Comparison of ENCODE assay signal across 12 cellular contexts in the genomic region with DNA sequence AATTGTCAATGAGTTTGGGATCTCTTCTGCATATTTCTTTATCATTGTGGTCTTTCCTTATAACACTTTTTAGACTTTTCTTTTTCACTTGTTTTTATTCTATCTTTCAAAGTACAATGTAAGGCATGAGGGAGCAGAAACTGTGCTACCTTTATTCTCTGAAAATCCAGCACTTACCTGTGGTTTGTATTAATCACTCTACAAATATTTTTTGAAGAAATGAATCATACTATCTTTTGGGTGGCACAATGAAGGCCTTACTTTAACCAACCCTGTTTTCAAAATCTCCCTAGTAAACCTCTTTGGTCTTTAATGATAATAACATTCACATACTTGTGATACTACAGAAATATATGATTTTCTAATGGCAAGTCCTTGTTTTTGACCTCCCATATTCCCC. TPM values are rescaled to one million over a fixed set of nuclear protein-coding genes. Genes with fewer than 3 reads are reported as not detected.
"Had no signal": no experiment of that assay in that cellular context is flagged by ENCODE, and none has a peak within 500 bp of the region (broad histone marks: within the 10 kb centered on the region; RNA-seq: fewer than 3 reads in every experiment).

No MANE protein-coding gene starts in this region.

RNA-seq across cellular contexts. Expression of a gene that starts 2.9 kb away (rescaled TPM):
- total RNA-seq: activated CD4-positive, alpha-beta T cell treated with anti-CD3 and anti-CD28 coated beads, Interleukin-2, amount 10 ng/mL, durations not matched to agents 24 days and 14 days; activated CD8-positive, alpha-beta memory T cell treated with anti-CD3 and anti-CD28 coated beads for 36 hours; activated CD8-positive, alpha-beta T cell treated with anti-CD3 and anti-CD28 coated beads for 36 hours; activated naive CD8-positive, alpha-beta T cell treated with anti-CD3 and anti-CD28 coated beads for 36 hours; activated T-cell treated with anti-CD3 and anti-CD28 coated beads, Interleukin-2, amount 50 U/mL, for 72 hours; activated T-helper 17 cell treated with anti-CD3 and anti-CD28 coated beads, Interleukin-2, amount 50 U/mL, for 72 hours; aorta; cardiac septum; NCI-H460; SJCRH30; T-helper 1 cell treated with Interleukin-12 subunit alpha and Interleukin-12 subunit beta and Interleukin-4 antibody, amounts not matched to agents 30 ng/mL and 1 ng/mL, for 36 hours; T-helper 2 cell treated with Interferon-gamma antibody and Interleukin-4, amounts not matched to agents 100 ng/mL and 5 ng/mL, for 36 hours had no signal
